Comparison of ENCODE assay signal across 20 cellular contexts in genomic region chr13:80033286-80033685, GRCh38.
DNase-seq lines count a peak whose midpoint lies in the region; ATAC-seq, FAIRE-seq and TF ChIP-seq lines count a peak whose summit lies in the region.
"Had no signal": no experiment of that assay in that cellular context is flagged by ENCODE, and none has a peak within 500 bp of the region (broad histone marks: within the 10 kb centered on the region; RNA-seq: fewer than 3 reads in every experiment).

No MANE protein-coding gene starts in this region.

- FAIRE-seq in bronchial epithelial cell (lab: Jason Lieb, UNC): no peak
- FAIRE-seq: A549, H54, HepG2 had no signal

- H3K36me3 Mint-ChIP-seq in type B pancreatic cell: no peaks in the 10 kb centered on the region

- no peak overlapping the region for H3K4me3 Mint-ChIP-seq in type B pancreatic cell
- H3K4me3 Mint-ChIP-seq: B cell had no signal

- no peak overlapping the region for H3K27ac Mint-ChIP-seq in type B pancreatic cell
- H3K27ac Mint-ChIP-seq: B cell had no signal

- H3K9me3 Mint-ChIP-seq in type B pancreatic cell: no peaks in the 10 kb centered on the region

- DNase-seq in Daoy (ENCODE audit: low read depth) (peak; percentile 12), NCI-H226 (peak; percentile 22), bronchial epithelial cell (ENCODE audit: low read depth) (peak; percentile 41), myocyte (ENCODE audit: low read depth) (peak; percentile 64), type B pancreatic cell (ENCODE audit: extremely low spot score, unreplicated experiment) (no peak), activated gamma-delta T cell treated with Interleukin-2 at 50 U/mL for 16 hours (no peak)
- DNase-seq: KBM-7, NCI-H1105, NCI-H146, NCI-H2029, NCI-H345, RPMI8226, SHP77, SW 1271 had no signal

- ATAC-seq in HG03432 (IDR thresholded peaks at IDR 0.05; ENCODE audit: unreplicated experiment): no peak
- ATAC-seq: A549, HepG2 had no signal

- TF ChIP-seq CTCF in bronchial epithelial cell (IDR thresholded peaks at IDR 0.05; ENCODE audit: insufficient read depth, low read length, severe bottlenecking) (no peak), type B pancreatic cell (conservative IDR thresholded peaks at IDR 0.05) (no peak)

- no peaks in the 10 kb centered on the region for H3K36me3 ChIP-seq in bronchial epithelial cell (ENCODE audit: control insufficient read depth, insufficient read depth, low read length)

- H3K4me3 ChIP-seq in bronchial epithelial cell (ENCODE audit: low read depth, low read length): no peak overlapping the region
- H3K4me3 ChIP-seq: A549, SK-N-MC had no signal

- H3K27me3 Mint-ChIP-seq in type B pancreatic cell: no peaks in the 10 kb centered on the region
- H3K27me3 Mint-ChIP-seq: B cell had no signal

- H3K27me3 ChIP-seq in bronchial epithelial cell (ENCODE audit: control insufficient read depth, insufficient read depth, low read length): no peaks in the 10 kb centered on the region

- peaks cover 9% of the 10 kb centered on the region for H3K4me1 Mint-ChIP-seq in type B pancreatic cell (ENCODE audit: unreplicated experiment)

Comparison
In these comparisons a context has a peak if more than half of its experiments do, and no peak if none do; other contexts are left out.
1. DNase-seq: peak in Daoy (single experiment), NCI-H226 (single experiment), bronchial epithelial cell (single experiment) and myocyte (single experiment); none in type B pancreatic cell (single experiment) and activated gamma-delta T cell treated with Interleukin-2 at 50 U/mL for 16 hours (single experiment).